In the genomic region with DNA sequence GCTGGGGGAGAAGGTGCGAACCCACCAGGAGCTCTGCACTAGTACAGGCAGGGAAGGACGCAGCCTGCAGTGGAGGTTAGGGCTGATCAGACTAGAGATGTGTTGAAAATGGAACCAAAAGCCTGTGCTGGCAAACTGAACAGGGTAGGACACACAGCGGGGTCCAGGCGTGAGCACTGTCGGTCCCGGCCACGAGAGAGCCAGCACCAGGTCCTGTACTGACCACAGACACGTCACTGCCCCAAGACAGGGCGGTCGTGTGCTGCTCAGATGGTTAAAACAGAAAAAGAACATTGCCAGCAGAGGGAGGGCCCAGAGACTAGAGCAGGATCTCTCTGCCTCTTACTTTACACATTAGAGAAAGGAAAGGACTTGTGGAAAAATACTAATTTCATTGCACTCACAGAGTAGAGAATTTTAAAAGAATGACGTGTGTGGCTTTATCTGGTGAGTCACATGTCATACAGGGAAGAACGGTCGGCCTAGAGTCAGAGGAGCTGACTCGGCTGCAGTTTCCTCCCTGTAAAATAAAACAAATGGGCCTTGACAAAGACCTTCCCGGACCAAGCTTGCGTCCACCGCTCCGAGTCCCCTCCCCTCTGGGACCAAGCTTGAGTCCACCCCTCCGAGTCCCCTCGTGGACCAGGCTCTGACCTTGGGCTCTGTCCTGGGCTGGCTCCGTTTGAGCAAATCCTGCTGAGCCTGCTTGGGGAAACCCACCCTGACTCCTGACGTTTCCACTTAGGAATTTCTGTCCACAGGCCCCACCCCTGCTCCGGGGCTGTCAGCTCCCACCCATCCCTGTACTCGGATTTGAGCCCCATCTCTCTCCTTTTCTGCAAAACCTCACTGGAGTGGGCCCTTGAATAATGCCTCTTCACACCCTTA, we compare ENCODE assay signal across 7 cellular contexts. TPM values are rescaled to one million over a fixed set of nuclear protein-coding genes. Genes with fewer than 3 reads are reported as not detected.
DNase-seq lines count a peak whose midpoint lies in the region; ATAC-seq and TF ChIP-seq lines count a peak whose summit lies in the region.

No MANE protein-coding gene starts in this region.

- peaks cover 20% of the 10 kb centered on the region for H3K4me1 ChIP-seq in OCI-LY7 (ENCODE audit: insufficient read depth, low read length, poor library complexity, severe bottlenecking)
- H3K4me1 ChIP-seq in lower lobe of right lung: peaks cover 16% of the 10 kb centered on the region

- H2AFZ ChIP-seq in OCI-LY7 (ENCODE audit: low read length): peak overlapping the region; percentile 64; the same call in 1 of the 2 replicates

- TSS peak; percentile 23 for BruUV-seq in OCI-LY7 (replicated peaks; lab: Mats Ljungman, UMichigan)

- CTCF ChIA-PET in OCI-LY7 (lab: Charles Lee; ENCODE audit: unreplicated experiment): no interaction called here

- peaks cover 46% of the 10 kb centered on the region for H3K36me3 ChIP-seq in OCI-LY7 (ENCODE audit: insufficient read depth, low read length)
- H3K36me3 ChIP-seq in lower lobe of right lung: peaks cover 33% of the 10 kb centered on the region

- POLR2A ChIA-PET in OCI-LY7 (lab: Charles Lee): interaction anchor here (0.6 to 1.1 kb wide), 3 partner anchors 21 to 644 kb away, joined by 3 to 5 read pairs (median 3); no protein-coding TSS in a partner anchor

- H3K79me2 ChIP-seq in OCI-LY7 (ENCODE audit: insufficient read depth, low read depth, low read length): no peaks in the 10 kb centered on the region

- peak; percentile 45 for DNase-seq in OCI-LY7 (ENCODE audit: low spot score)
- DNase-seq in coronary artery (ENCODE audit: low spot score): peak; percentile 86
- peak; percentile 59 for DNase-seq in lower lobe of right lung
- no peak for DNase-seq in KG1 (lab: John Stamatoyannopoulos, UW)

- H3K9me3 ChIP-seq in OCI-LY7 (ENCODE audit: low read length): peaks cover 17% of the 10 kb centered on the region
- no peaks in the 10 kb centered on the region for H3K9me3 ChIP-seq in lower lobe of right lung

- peak overlapping the region; percentile 34 for H3K27ac ChIP-seq in OCI-LY7 (ENCODE audit: low read depth, low read length, poor library complexity, severe bottlenecking)
- peak overlapping the region; percentile 91 to 98 for H3K27ac ChIP-seq in coronary artery
- peak overlapping the region; percentile 88 for H3K27ac ChIP-seq in lower lobe of right lung
- H3K27ac ChIP-seq in temporal lobe (ENCODE audit: low read depth, low read length): peak overlapping the region; percentile 77

- H3K4me2 ChIP-seq in OCI-LY7 (ENCODE audit: low read length): peak overlapping the region; percentile 78

- H3K4me3 ChIP-seq in OCI-LY7 (ENCODE audit: low read depth, low read length, poor library complexity, severe bottlenecking) (peak overlapping the region; percentile 70), coronary artery (peak overlapping the region; percentile 70), lower lobe of right lung (peak overlapping the region; percentile 48)

- TF ChIP-seq CTCF in OCI-LY7 (conservative IDR thresholded peaks at IDR 0.05; ENCODE audit: low read length) (peak; percentile 48; the same call in 1 of the 2 replicates), coronary artery (IDR thresholded peaks at IDR 0.05) (no peak), lower lobe of right lung (IDR thresholded peaks at IDR 0.05) (no peak)

- no peaks in the 10 kb centered on the region for H4K20me1 ChIP-seq in OCI-LY7 (ENCODE audit: insufficient read depth, low read length)

- no peaks in the 10 kb centered on the region for H3K27me3 ChIP-seq in lower lobe of right lung (ENCODE audit: low read depth)

- H3K9me2 ChIP-seq in OCI-LY7 (ENCODE audit: insufficient read depth, low read length): no peaks in the 10 kb centered on the region

- peak; percentile 68 for ATAC-seq in GM21529 (IDR thresholded peaks at IDR 0.05; ENCODE audit: unreplicated experiment)
- peak; percentile 86 for ATAC-seq in lower lobe of right lung
- ATAC-seq in GM19397 (IDR thresholded peaks at IDR 0.05; ENCODE audit: unreplicated experiment): no peak

- intact Hi-C loops in OCI-LY7 (cut with micrococcal nuclease; ENCODE audit: unreplicated experiment): loop anchor here (5.0 kb wide), 1 partner anchor 116 kb away; no protein-coding TSS in a partner anchor
- intact Hi-C loops in lower lobe of right lung (cut with DNase I): no loop called here

RNA-seq across cellular contexts. Expression of gene ADI1, which starts 16.7 kb away (rescaled TPM):
- 19.2 and 20.0 TPM in 2 replicates for total RNA-seq in OCI-LY7 (2014; rRNA removed; shearing (Covaris generic))
- total RNA-seq in OCI-LY7 (2022) (22.1 and 26.2 TPM in 2 replicates), lower lobe of right lung (60.2 TPM), temporal lobe (10.8 TPM)

RNA-seq across cellular contexts. Expression of gene RNASEH1, which starts 22.1 kb away (rescaled TPM):
- 34.7 and 35.7 TPM in 2 replicates for total RNA-seq in OCI-LY7 (2014; rRNA removed; shearing (Covaris generic))
- total RNA-seq in OCI-LY7 (2022): 41.9 and 48.2 TPM in 2 replicates
- total RNA-seq in lower lobe of right lung: 17.3 TPM
- 22.1 TPM for total RNA-seq in temporal lobe

RNA-seq across cellular contexts. Expression of gene RPS7, which starts 39.0 kb away (rescaled TPM):
- total RNA-seq in OCI-LY7 (2014; rRNA removed; shearing (Covaris generic)): 2,658 and 2,982 TPM in 2 replicates
- total RNA-seq in OCI-LY7 (2022) (2,524 and 2,654 TPM in 2 replicates), lower lobe of right lung (814 TPM), temporal lobe (602 TPM)

RNA-seq across cellular contexts. Expression of gene COLEC11, which starts 58.9 kb away (rescaled TPM):
- total RNA-seq in OCI-LY7 (2014; rRNA removed; shearing (Covaris generic)): not detected in 2 replicates
- 1.1 and 1.7 TPM in 2 replicates for total RNA-seq in OCI-LY7 (2022)
- total RNA-seq in lower lobe of right lung: 0.30 TPM
- 0.25 TPM for total RNA-seq in temporal lobe

Comparison
In these comparisons a context has a peak if more than half of its experiments do, and no peak if none do; other contexts are left out.
1. H3K27ac ChIP-seq: peak in every context shown above with its lines; median percentile 94 in coronary artery; 88 in lower lobe of right lung; 77 in temporal lobe; 34 in OCI-LY7.